22 cellular contexts compared by ENCODE assay signal in the genomic region with DNA sequence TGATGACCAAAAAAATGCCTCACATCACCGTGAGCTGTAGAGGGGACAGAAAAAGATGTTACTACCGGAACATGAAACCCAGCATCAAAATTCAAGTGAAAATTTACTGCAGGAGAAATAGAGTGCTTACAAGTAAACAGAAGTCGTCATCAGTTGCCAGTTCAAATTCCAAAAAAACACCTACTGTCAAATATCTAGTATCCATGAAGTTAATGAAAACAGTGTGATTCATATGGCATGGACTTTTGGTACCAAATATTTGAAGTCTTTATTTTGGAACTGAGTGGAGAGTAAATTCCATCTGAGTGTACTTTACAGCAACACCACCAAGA.
"Had no signal": no experiment of that assay in that cellular context is flagged by ENCODE, and none has a peak within 500 bp of the region (broad histone marks: within the 10 kb centered on the region; RNA-seq: fewer than 3 reads in every experiment).

No MANE protein-coding gene starts in this region.

- H3K36me3 Mint-ChIP-seq: naive thymus-derived CD8-positive, alpha-beta T cell; natural killer cell treated with Interleukin-12 subunit alpha and Interleukin-12 subunit beta and Interleukin-15 and Interleukin-18, amount 100 ng/mL, for 72 hours; stimulated activated memory B cell treated with anti-CD40 and anti-IgM and Interleukin-4, amounts not matched to agents 10 μg/mL and 1 μg/mL and 100 μg/mL, for 72 hours; type B pancreatic cell had no signal

- H3K4me3 Mint-ChIP-seq: naive thymus-derived CD8-positive, alpha-beta T cell; natural killer cell treated with Interleukin-12 subunit alpha and Interleukin-12 subunit beta and Interleukin-15 and Interleukin-18, amount 100 ng/mL, for 72 hours; nephron progenitor cell; neural crest cell; stimulated activated memory B cell treated with anti-CD40 and anti-IgM and Interleukin-4, amounts not matched to agents 10 μg/mL and 1 μg/mL and 100 μg/mL, for 72 hours; stimulated activated naive CD8-positive, alpha-beta T cell treated with anti-CD3 and anti-CD28 coated beads, Interleukin-15, amount 100 ng/mL, for 72 hours; type B pancreatic cell had no signal

- H3K27ac Mint-ChIP-seq: naive thymus-derived CD8-positive, alpha-beta T cell; natural killer cell treated with Interleukin-12 subunit alpha and Interleukin-12 subunit beta and Interleukin-15 and Interleukin-18, amount 100 ng/mL, for 72 hours; nephron progenitor cell; stimulated activated memory B cell treated with anti-CD40 and anti-IgM and Interleukin-4, amounts not matched to agents 10 μg/mL and 1 μg/mL and 100 μg/mL, for 72 hours; stimulated activated naive CD8-positive, alpha-beta T cell treated with anti-CD3 and anti-CD28 coated beads, Interleukin-15, amount 100 ng/mL, for 72 hours; type B pancreatic cell had no signal

- H3K9me3 Mint-ChIP-seq: neural crest cell; stimulated activated memory B cell treated with anti-CD40 and anti-IgM and Interleukin-4, amounts not matched to agents 10 μg/mL and 1 μg/mL and 100 μg/mL, for 72 hours; stimulated activated naive CD8-positive, alpha-beta T cell treated with anti-CD3 and anti-CD28 coated beads, Interleukin-15, amount 100 ng/mL, for 72 hours; type B pancreatic cell had no signal

- ATAC-seq: naive thymus-derived CD8-positive, alpha-beta T cell; natural killer cell treated with Interleukin-12 subunit alpha and Interleukin-12 subunit beta and Interleukin-15 and Interleukin-18, amount 100 ng/mL, for 72 hours; stimulated activated naive CD8-positive, alpha-beta T cell treated with anti-CD3 and anti-CD28 coated beads, Interleukin-15, Interleukin-2, amounts not matched to agents 100 U/mL and 50 U/mL, for 24 hours had no signal

- DNase-seq: spleen; stimulated activated naive CD4-positive, alpha-beta T cell; tibial artery; uterus had no signal

- H3K9me3 ChIP-seq: neutrophil, pancreas, prostate gland, right atrium auricular region, spleen, suprapubic skin, testis, tibial artery, transverse colon, upper lobe of right lung, uterus had no signal

- H3K4me3 ChIP-seq: pancreas, prostate gland, right atrium auricular region, skin epidermis, smooth muscle cell, spleen, suprapubic skin, testis, tibial artery, transverse colon, upper lobe of right lung, uterus had no signal

- H3K4me1 ChIP-seq: pancreas, prostate gland, right atrium auricular region, spleen, suprapubic skin, testis, tibial artery, transverse colon, upper lobe of right lung, uterus had no signal

- H3K27me3 ChIP-seq: neutrophil, pancreas, right atrium auricular region, spleen, suprapubic skin, testis, tibial artery, transverse colon, upper lobe of right lung, uterus had no signal

- H3K27ac ChIP-seq: neutrophil, pancreas, prostate gland, right atrium auricular region, skin epidermis, spleen, suprapubic skin, testis, tibial artery, transverse colon, upper lobe of right lung, uterus had no signal

- H3K27me3 Mint-ChIP-seq: naive thymus-derived CD8-positive, alpha-beta T cell; natural killer cell treated with Interleukin-12 subunit alpha and Interleukin-12 subunit beta and Interleukin-15 and Interleukin-18, amount 100 ng/mL, for 72 hours; stimulated activated memory B cell treated with anti-CD40 and anti-IgM and Interleukin-4, amounts not matched to agents 10 μg/mL and 1 μg/mL and 100 μg/mL, for 72 hours had no signal

- H3K4me1 Mint-ChIP-seq: naive thymus-derived CD8-positive, alpha-beta T cell; nephron progenitor cell; neural crest cell; stimulated activated memory B cell treated with anti-CD40 and anti-IgM and Interleukin-4, amounts not matched to agents 10 μg/mL and 1 μg/mL and 100 μg/mL, for 72 hours; stimulated activated naive CD8-positive, alpha-beta T cell treated with anti-CD3 and anti-CD28 coated beads, Interleukin-15, amount 100 ng/mL, for 72 hours had no signal

- H3K4me2 ChIP-seq: smooth muscle cell had no signal

- H3K36me3 ChIP-seq: neutrophil, pancreas, prostate gland, right atrium auricular region, spleen, suprapubic skin, tibial artery, transverse colon, upper lobe of right lung, uterus had no signal
